ENCODE assay signal across 10 cellular contexts in genomic region chr9:122457787-122458186, GRCh38. TPM values are rescaled to one million over a fixed set of nuclear protein-coding genes. Genes with fewer than 3 reads are reported as not detected.
"Had no signal": no experiment of that assay in that cellular context is flagged by ENCODE, and none has a peak within 500 bp of the region (broad histone marks: within the 10 kb centered on the region; RNA-seq: fewer than 3 reads in every experiment).

No MANE protein-coding gene starts in this region.

- DNase-seq: GM23248, GOT3, H9, HCEC 1CT, Kasumi-1, KG1 had no signal

- H2AFZ ChIP-seq: GM23248 had no signal

- H3K9ac ChIP-seq: GM23248 had no signal

- H3K4me3 ChIP-seq: GM23248 had no signal

- H3K27ac ChIP-seq: GM23248, HL-60 had no signal

RNA-seq across cellular contexts. Expression of gene OR1J1, which starts 19.9 kb away (rescaled TPM):
- total RNA-seq: GM23248, H4, H9, HT1080 had no signal
- polyA plus RNA-seq: IgD-negative memory B cell had no signal

RNA-seq across cellular contexts. Expression of gene OR1J2, which starts 52.8 kb away (rescaled TPM):
- total RNA-seq: H4, H9, HT1080 had no signal
- polyA plus RNA-seq: IgD-negative memory B cell had no signal
